14 cellular contexts compared by ENCODE assay signal in genomic region chr15:34375541-34375940, GRCh38. TPM values are rescaled to one million over a fixed set of nuclear protein-coding genes. Genes with fewer than 3 reads are reported as not detected.
"Had no signal": no experiment of that assay in that cellular context is flagged by ENCODE, and none has a peak within 500 bp of the region (broad histone marks: within the 10 kb centered on the region; RNA-seq: fewer than 3 reads in every experiment).

No MANE protein-coding gene starts in this region.

RNA-seq across cellular contexts. Expression of gene NUTM1, which starts 32.4 kb away (rescaled TPM):
- total RNA-seq: activated B cell treated with CpG ODN at 0.5 μM for 24 hours; activated CD4-positive, alpha-beta memory T cell treated with anti-CD3 and anti-CD28 coated beads for 36 hours; activated CD4-positive, alpha-beta memory T cell treated with anti-CD3 and anti-CD28 coated beads, Interleukin-2, amount 10 ng/mL, durations not matched to agents 7 days and 5 days; activated CD4-positive, alpha-beta T cell treated with anti-CD3 and anti-CD28 coated beads for 36 hours; activated CD4-positive, alpha-beta T cell treated with anti-CD3 and anti-CD28 coated beads, Interleukin-2, amount 10 ng/mL, durations not matched to agents 24 days and 14 days; activated CD4-positive, alpha-beta T cell treated with anti-CD3 and anti-CD28 coated beads, Interleukin-2, amount 10 ng/mL, durations not matched to agents 7 days and 5 days; activated CD8-positive, alpha-beta memory T cell treated with anti-CD3 and anti-CD28 coated beads for 36 hours; activated CD8-positive, alpha-beta memory T cell treated with anti-CD3 and anti-CD28 coated beads, Interleukin-2, amount 10 ng/mL, durations not matched to agents 7 days and 5 days; activated CD8-positive, alpha-beta T cell treated with anti-CD3 and anti-CD28 coated beads for 36 hours; activated CD8-positive, alpha-beta T cell treated with anti-CD3 and anti-CD28 coated beads, Interleukin-2, amount 10 ng/mL, durations not matched to agents 7 days and 5 days; T-cell; T-helper 1 cell treated with Interleukin-12 subunit alpha and Interleukin-12 subunit beta and Interleukin-4 antibody, amounts not matched to agents 30 ng/mL and 1 ng/mL, for 36 hours; T-helper 17 cell; T-helper 2 cell treated with Interferon-gamma antibody and Interleukin-4, amounts not matched to agents 100 ng/mL and 5 ng/mL, for 36 hours had no signal
